Comparison of ENCODE assay signal across 1 cellular context in the genomic region with DNA sequence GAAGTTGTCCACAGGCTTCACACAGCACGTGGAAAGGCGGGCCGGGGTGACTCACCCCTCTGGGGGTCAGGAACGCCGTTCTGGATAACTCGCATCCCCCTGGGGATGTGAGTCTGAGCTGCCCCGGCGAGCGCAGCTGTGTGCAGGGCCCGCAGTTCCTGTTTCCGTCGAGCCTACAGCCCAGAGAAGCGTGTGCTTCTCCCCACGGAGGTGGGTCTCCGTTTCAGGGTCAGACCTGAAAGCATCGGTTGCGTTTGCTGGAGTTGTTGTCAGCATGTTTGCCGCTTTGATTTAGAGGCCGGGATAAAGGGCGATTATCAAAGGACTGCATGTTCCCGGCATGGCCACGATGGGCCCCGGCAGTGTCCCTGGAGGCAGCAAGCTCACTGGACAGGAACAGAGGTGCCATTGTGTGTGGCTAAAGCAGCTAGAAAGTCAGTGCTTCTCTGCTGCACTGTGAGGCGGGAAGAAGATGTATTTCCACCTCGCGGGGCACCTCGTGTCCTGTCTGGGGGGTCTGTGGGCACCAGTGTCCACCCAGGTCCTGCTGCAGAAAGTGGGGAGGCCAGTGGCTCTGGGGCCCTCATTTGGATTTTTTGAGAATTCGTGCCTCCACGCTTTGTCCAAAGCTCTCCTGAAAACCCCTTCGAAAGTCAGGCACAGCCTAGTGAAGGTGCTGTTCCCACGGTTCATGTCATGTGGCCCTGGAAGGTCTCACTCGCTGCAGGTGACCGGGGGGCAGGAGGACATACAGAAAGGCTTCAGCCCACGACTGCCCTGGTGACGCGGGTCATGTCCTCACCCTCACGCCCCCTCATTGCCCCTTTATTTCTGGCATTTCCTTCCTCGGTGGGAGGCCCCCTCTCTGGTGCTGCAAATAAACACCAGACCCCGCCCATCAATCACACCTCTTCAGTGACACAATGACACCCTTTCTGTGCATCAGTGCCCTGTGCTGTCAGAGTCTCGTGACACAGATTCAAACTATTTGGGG.
TF ChIP-seq lines count a peak whose summit lies in the region.

No MANE protein-coding gene starts in this region.

TF ChIP-seq in HepG2, 621 proteins besides CTCF, POLR2A, EP300 and RAD21 (continued from another document and continues in another):
- TF ChIP-seq DNMT1 (CRISPR knock-in tag; IDR thresholded peaks at IDR 0.05) (no peak), SP140L (CRISPR knock-in tag; IDR thresholded peaks at IDR 0.05; ENCODE audit: borderline replicate concordance) (no peak), ZNF784 (CRISPR knock-in tag; IDR thresholded peaks at IDR 0.05; ENCODE audit: borderline replicate concordance) (peak; percentile 85; the same call in 1 of the 2 replicates), TP53 (CRISPR knock-in tag; conservative IDR thresholded peaks at IDR 0.05) (no peak), HNF4A (CRISPR knock-in tag; IDR thresholded peaks at IDR 0.05) (no peak), ZNF17 (CRISPR knock-in tag; IDR thresholded peaks at IDR 0.05) (no peak), ZFP37 (CRISPR knock-in tag; IDR thresholded peaks at IDR 0.05; ENCODE audit: borderline replicate concordance) (no peak), IKZF4 (CRISPR knock-in tag; IDR thresholded peaks at IDR 0.05; ENCODE audit: borderline replicate concordance, low read depth, not compliant biosample characterization) (no peak), ZNF18 (CRISPR knock-in tag; IDR thresholded peaks at IDR 0.05; ENCODE audit: insufficient replicate concordance) (no peak), RFX1 (IDR thresholded peaks at IDR 0.05) (no peak), HMGA1 (CRISPR knock-in tag; conservative IDR thresholded peaks at IDR 0.05) (no peak), CERS6 (CRISPR knock-in tag; IDR thresholded peaks at IDR 0.05) (no peak), ERF (CRISPR knock-in tag; IDR thresholded peaks at IDR 0.05) (peak; percentile 82), ZNF75D (CRISPR knock-in tag; IDR thresholded peaks at IDR 0.05; ENCODE audit: borderline replicate concordance) (no peak), JUNB (CRISPR knock-in tag; IDR thresholded peaks at IDR 0.05; ENCODE audit: borderline replicate concordance) (no peak), ARHGAP35 (CRISPR knock-in tag; IDR thresholded peaks at IDR 0.05; ENCODE audit: borderline replicate concordance) (no peak), TFDP2 (CRISPR knock-in tag; IDR thresholded peaks at IDR 0.05) (peak; percentile 37; the same call in 1 of the 2 replicates), ZNF850 (CRISPR knock-in tag; conservative IDR thresholded peaks at IDR 0.05) (no peak), SOX5 (CRISPR knock-in tag; IDR thresholded peaks at IDR 0.05; ENCODE audit: borderline replicate concordance) (no peak), SRSF4 (IDR thresholded peaks at IDR 0.05; ENCODE audit: low read depth, low read length, poor library complexity, severe bottlenecking) (no peak), MAFF (IDR thresholded peaks at IDR 0.05; ENCODE audit: low read depth, low read length) (no peak), ZNF280D (CRISPR knock-in tag; IDR thresholded peaks at IDR 0.05) (0 out of 2 replicates have a peak, but pooled peaks have one; percentile 53), ZNF264 (CRISPR knock-in tag; IDR thresholded peaks at IDR 0.05) (no peak), ZNF589 (CRISPR knock-in tag; conservative IDR thresholded peaks at IDR 0.05) (0 out of 2 replicates have a peak, but pooled peaks have one; percentile 37), NR3C1 (CRISPR knock-in tag; IDR thresholded peaks at IDR 0.05) (no peak), YY1 (IDR thresholded peaks at IDR 0.05; ENCODE audit: insufficient read depth, insufficient replicate concordance, low read depth, low read length) (peak; percentile 20), ZNF597 (CRISPR knock-in tag; IDR thresholded peaks at IDR 0.05) (no peak), ZNF629 (CRISPR knock-in tag; conservative IDR thresholded peaks at IDR 0.05) (no peak)
- TF ChIP-seq, protein P1, sequence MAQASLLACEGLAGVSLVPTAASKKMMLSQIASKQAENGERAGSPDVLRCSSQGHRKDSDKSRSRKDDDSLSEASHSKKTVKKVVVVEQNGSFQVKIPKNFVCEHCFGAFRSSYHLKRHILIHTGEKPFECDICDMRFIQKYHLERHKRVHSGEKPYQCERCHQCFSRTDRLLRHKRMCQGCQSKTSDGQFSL (CRISPR knock-in tag; IDR thresholded peaks at IDR 0.05) = no peak
- TF ChIP-seq, protein P2, sequence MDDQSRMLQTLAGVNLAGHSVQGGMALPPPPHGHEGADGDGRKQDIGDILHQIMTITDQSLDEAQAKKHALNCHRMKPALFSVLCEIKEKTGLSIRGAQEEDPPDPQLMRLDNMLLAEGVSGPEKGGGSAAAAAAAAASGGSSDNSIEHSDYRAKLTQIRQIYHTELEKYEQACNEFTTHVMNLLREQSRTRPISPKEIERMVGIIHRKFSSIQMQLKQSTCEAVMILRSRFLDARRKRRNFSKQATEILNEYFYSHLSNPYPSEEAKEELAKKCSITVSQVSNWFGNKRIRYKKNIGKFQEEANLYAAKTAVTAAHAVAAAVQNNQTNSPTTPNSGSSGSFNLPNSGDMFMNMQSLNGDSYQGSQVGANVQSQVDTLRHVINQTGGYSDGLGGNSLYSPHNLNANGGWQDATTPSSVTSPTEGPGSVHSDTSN (CRISPR knock-in tag; IDR thresholded peaks at IDR 0.05; ENCODE audit: borderline replicate concordance) = no peak
- TF ChIP-seq, protein P3, sequence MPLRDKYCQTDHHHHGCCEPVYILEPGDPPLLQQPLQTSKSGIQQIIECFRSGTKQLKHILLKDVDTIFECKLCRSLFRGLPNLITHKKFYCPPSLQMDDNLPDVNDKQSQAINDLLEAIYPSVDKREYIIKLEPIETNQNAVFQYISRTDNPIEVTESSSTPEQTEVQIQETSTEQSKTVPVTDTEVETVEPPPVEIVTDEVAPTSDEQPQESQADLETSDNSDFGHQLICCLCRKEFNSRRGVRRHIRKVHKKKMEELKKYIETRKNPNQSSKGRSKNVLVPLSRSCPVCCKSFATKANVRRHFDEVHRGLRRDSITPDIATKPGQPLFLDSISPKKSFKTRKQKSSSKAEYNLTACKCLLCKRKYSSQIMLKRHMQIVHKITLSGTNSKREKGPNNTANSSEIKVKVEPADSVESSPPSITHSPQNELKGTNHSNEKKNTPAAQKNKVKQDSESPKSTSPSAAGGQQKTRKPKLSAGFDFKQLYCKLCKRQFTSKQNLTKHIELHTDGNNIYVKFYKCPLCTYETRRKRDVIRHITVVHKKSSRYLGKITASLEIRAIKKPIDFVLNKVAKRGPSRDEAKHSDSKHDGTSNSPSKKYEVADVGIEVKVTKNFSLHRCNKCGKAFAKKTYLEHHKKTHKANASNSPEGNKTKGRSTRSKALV (CRISPR knock-in tag; IDR thresholded peaks at IDR 0.05) = no peak
- TF ChIP-seq, protein P4, sequence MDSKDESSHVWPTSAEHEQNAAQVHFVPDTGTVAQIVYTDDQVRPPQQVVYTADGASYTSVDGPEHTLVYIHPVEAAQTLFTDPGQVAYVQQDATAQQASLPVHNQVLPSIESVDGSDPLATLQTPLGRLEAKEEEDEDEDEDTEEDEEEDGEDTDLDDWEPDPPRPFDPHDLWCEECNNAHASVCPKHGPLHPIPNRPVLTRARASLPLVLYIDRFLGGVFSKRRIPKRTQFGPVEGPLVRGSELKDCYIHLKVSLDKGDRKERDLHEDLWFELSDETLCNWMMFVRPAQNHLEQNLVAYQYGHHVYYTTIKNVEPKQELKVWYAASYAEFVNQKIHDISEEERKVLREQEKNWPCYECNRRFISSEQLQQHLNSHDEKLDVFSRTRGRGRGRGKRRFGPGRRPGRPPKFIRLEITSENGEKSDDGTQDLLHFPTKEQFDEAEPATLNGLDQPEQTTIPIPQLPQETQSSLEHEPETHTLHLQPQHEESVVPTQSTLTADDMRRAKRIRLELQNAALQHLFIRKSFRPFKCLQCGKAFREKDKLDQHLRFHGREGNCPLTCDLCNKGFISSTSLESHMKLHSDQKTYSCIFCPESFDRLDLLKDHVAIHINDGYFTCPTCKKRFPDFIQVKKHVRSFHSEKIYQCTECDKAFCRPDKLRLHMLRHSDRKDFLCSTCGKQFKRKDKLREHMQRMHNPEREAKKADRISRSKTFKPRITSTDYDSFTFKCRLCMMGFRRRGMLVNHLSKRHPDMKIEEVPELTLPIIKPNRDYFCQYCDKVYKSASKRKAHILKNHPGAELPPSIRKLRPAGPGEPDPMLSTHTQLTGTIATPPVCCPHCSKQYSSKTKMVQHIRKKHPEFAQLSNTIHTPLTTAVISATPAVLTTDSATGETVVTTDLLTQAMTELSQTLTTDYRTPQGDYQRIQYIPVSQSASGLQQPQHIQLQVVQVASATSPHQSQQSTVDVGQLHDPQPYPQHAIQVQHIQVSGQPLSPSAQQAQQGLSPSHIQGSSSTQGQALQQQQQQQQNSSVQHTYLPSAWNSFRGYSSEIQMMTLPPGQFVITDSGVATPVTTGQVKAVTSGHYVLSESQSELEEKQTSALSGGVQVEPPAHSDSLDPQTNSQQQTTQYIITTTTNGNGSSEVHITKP (CRISPR knock-in tag; IDR thresholded peaks at IDR 0.05; ENCODE audit: low read depth) = peak; percentile 92
- TF ChIP-seq, protein P5, sequence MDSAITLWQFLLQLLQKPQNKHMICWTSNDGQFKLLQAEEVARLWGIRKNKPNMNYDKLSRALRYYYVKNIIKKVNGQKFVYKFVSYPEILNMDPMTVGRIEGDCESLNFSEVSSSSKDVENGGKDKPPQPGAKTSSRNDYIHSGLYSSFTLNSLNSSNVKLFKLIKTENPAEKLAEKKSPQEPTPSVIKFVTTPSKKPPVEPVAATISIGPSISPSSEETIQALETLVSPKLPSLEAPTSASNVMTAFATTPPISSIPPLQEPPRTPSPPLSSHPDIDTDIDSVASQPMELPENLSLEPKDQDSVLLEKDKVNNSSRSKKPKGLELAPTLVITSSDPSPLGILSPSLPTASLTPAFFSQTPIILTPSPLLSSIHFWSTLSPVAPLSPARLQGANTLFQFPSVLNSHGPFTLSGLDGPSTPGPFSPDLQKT (CRISPR knock-in tag; IDR thresholded peaks at IDR 0.05; ENCODE audit: borderline replicate concordance) = no peak
